Comparison of ENCODE assay signal across 16 cellular contexts in the genomic region with DNA sequence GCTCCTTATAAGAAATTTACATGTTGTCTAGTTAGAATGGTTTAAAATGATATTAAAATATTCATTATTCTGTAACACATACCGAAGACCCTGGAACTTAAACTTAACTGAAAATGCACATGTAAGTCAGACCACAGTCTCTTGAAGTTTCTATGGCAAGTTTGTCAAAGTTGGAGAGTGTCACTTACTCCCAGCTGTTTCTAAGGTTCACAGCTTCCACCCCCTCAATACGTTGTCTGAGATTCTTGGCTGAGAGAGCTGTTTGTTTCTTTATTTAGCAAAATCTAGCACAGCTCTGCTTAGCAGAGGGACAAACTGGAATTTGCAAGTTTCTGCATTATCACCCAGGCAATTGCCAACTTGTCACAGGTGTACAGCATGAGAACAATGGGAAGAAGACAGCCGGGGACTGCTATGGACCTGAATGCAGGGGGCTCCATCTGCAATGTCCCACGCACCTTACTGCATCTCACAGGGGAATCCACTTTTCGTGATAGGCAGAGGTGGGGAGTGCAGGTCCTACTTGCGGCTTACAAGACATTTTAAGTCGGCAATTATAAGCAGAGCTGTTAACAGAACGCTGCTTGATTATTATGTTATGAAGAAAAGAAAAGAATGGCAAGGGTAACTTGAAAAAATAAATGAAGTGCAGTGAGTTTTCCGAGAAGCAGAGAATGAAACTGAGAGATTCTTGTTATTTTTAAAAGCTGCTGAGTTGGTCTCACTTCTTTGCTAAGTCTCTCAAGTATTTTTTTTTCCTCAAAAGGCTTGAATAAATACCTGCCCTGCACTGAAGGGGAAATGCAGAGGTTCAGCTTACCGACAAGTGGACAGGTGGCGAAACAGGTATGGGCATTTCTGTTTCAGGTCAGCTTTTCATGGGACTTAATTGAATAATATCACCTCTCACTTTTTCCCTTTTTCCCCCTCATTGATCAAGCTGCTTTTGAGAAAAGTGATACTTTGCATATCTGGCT.
"Had no signal": no experiment of that assay in that cellular context is flagged by ENCODE, and none has a peak within 500 bp of the region (broad histone marks: within the 10 kb centered on the region; RNA-seq: fewer than 3 reads in every experiment).

No MANE protein-coding gene starts in this region.

- H3K27ac Mint-ChIP-seq: activated CD4-positive, alpha-beta T cell treated with anti-CD3 and anti-CD28 coated beads, Interleukin-2, amount 10 ng/mL, durations not matched to agents 7 days and 5 days; activated naive CD8-positive, alpha-beta T cell treated with anti-CD3 and anti-CD28 coated beads, Interleukin-2, amount 10 ng/mL, durations not matched to agents 7 days and 5 days; activated T-cell treated with anti-CD3 and anti-CD28 coated beads, Interleukin-2, amount 50 U/mL, for 72 hours; natural killer cell had no signal

- H3K36me3 Mint-ChIP-seq: activated naive CD8-positive, alpha-beta T cell treated with anti-CD3 and anti-CD28 coated beads, Interleukin-2, amount 10 ng/mL, durations not matched to agents 7 days and 5 days; brain; natural killer cell had no signal

- H3K27ac ChIP-seq: coronary artery, neutrophil, thoracic aorta had no signal

- DNase-seq: activated CD4-positive, alpha-beta T cell treated with anti-CD3 and anti-CD28 coated beads, Interleukin-2, amount 10 ng/mL, durations not matched to agents 7 days and 5 days; activated CD4-positive, CD25-positive, alpha-beta regulatory T cell; activated CD8-positive, alpha-beta memory T cell treated with anti-CD3 and anti-CD28 coated beads, Interleukin-2, amount 50 U/mL, for 48 hours; activated naive CD8-positive, alpha-beta T cell treated with anti-CD3 and anti-CD28 coated beads, Interleukin-2, amount 10 ng/mL, durations not matched to agents 7 days and 5 days; activated T-cell treated with anti-CD3 and anti-CD28 coated beads, Interleukin-2, amount 50 U/mL, for 72 hours; central memory CD4-positive, alpha-beta T cell; foreskin fibroblast; hypothalamus; mesendoderm; natural killer cell; stimulated activated CD4-positive, alpha-beta T cell treated with anti-CD3 and anti-CD28 coated beads, Interleukin-12 subunit alpha, Interleukin-12 subunit beta, amount 100 ng/mL, for 4 hours; stimulated activated CD4-positive, alpha-beta T cell treated with anti-CD3 and anti-CD28 coated beads, Interleukin-2, amount 100 ng/mL, for 24 hours had no signal

- H3K9me3 Mint-ChIP-seq: activated CD4-positive, alpha-beta T cell treated with anti-CD3 and anti-CD28 coated beads, Interleukin-2, amount 10 ng/mL, durations not matched to agents 7 days and 5 days; activated naive CD8-positive, alpha-beta T cell treated with anti-CD3 and anti-CD28 coated beads, Interleukin-2, amount 10 ng/mL, durations not matched to agents 7 days and 5 days; activated T-cell treated with anti-CD3 and anti-CD28 coated beads, Interleukin-2, amount 50 U/mL, for 72 hours had no signal

- H3K27me3 ChIP-seq: neutrophil had no signal

- H3K4me3 ChIP-seq: coronary artery, thoracic aorta had no signal

- H3K4me3 Mint-ChIP-seq: activated CD4-positive, alpha-beta T cell treated with anti-CD3 and anti-CD28 coated beads, Interleukin-2, amount 10 ng/mL, durations not matched to agents 7 days and 5 days; activated naive CD8-positive, alpha-beta T cell treated with anti-CD3 and anti-CD28 coated beads, Interleukin-2, amount 10 ng/mL, durations not matched to agents 7 days and 5 days; activated T-cell treated with anti-CD3 and anti-CD28 coated beads, Interleukin-2, amount 50 U/mL, for 72 hours; natural killer cell had no signal

- H3K36me3 ChIP-seq: neutrophil, thoracic aorta had no signal

- H3K9me3 ChIP-seq: neutrophil, thoracic aorta had no signal

- ATAC-seq: activated T-cell treated with anti-CD3 and anti-CD28 coated beads, Interleukin-2, amount 50 U/mL, for 72 hours had no signal

- H3K27me3 Mint-ChIP-seq: brain had no signal
